21 cellular contexts compared by ENCODE assay signal in the genomic region with DNA sequence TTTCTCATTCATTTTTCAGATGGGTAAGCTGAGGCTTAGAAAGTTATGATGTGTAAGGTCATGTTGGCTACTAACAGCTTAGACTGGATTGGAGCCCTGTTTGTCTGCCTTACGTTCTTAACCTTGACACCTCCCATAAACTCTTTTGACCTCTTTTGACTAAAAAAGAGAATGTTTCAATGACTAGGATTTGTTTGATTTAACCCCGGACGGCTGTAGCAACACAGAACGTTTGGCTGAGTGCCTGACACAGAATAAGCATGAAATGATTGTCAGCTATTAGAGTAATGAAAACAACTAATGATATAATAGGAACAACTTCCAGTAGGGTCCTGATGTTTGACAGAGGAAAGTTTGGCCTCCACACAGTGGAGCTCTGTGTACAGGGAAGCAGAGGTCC.
"Had no signal": no experiment of that assay in that cellular context is flagged by ENCODE, and none has a peak within 500 bp of the region (broad histone marks: within the 10 kb centered on the region; RNA-seq: fewer than 3 reads in every experiment).

No MANE protein-coding gene starts in this region.

- H3K27ac ChIP-seq: HL-60, KMS-11, SJSA1, SK-N-MC had no signal

- DNase-seq: Kasumi-1, MM.1S, NCI-H1092 treated with DMSO at 0.1 percent for 48 hours, NCI-H1436, NCI-H187, NCI-H2029, NCI-H2081 treated with DMSO at 0.1 percent for 48 hours, NCI-H2171 treated with DMSO at 0.1 percent for 48 hours, NCI-H345, NCI-H446 treated with DMSO at 0.1 percent for 48 hours, NCI-H510A treated with DMSO at 0.1 percent for 48 hours, NCI-H526 treated with DMSO at 0.1 percent for 48 hours, NCI-H748 treated with DMSO at 0.1 percent for 48 hours, Right ventricle myocardium superior, RPMI8226, SIG-M5 had no signal

- H3K4me2 ChIP-seq: KMS-11 had no signal

- H3K9ac ChIP-seq: KMS-11 had no signal

- ATAC-seq: K562 had no signal

- H3K27me3 ChIP-seq: SJSA1 had no signal

- H3K9me3 ChIP-seq: SJSA1 had no signal

- H3K4me3 ChIP-seq: K562, SJSA1, SK-N-MC had no signal

- H3K36me3 ChIP-seq: SJSA1 had no signal
